Comparison of ENCODE assay signal across 7 cellular contexts in genomic region chr12:54853933-54854538, GRCh38.
DNase-seq lines count a peak whose midpoint lies in the region; ATAC-seq and FAIRE-seq lines count a peak whose summit lies in the region.

TSS of gene MUCL1 (plus strand) at chr12:54854516. CDS start at chr12:54854583, 67 bp downstream.

- peak; percentile 22 for DNase-seq in GM18507 (ENCODE audit: extremely low spot score, insufficient read length, low read depth)
- DNase-seq in NCI-H1436 (lab: John Stamatoyannopoulos, UW): peak; percentile 58
- DNase-seq in SW480 (ENCODE audit: low spot score): peak; percentile 70
- peak; percentile 71 for DNase-seq in adipocyte (ENCODE audit: low read depth)
- DNase-seq in iPS-NIHi7 (ENCODE audit: extremely low spot score): peak; percentile 85
- DNase-seq in stimulated activated CD4-positive, alpha-beta T cell treated with anti-CD3 and anti-CD28 coated beads, Interleukin-2, amount 100 ng/mL, for 48 hours: peak; percentile 69 to 72

- no peak within 1 kb of the TSS for H3K4me3 ChIP-seq in adipocyte (ENCODE audit: low read length)

- H3K36me3 ChIP-seq in adipocyte (ENCODE audit: control insufficient read depth, insufficient read depth, low read length, severe bottlenecking): no peaks in the 10 kb centered on the region

- peak; percentile 80 for FAIRE-seq in GM18507 (lab: Jason Lieb, UNC)

- H3K27me3 ChIP-seq in adipocyte (replicated peaks; ENCODE audit: control insufficient read depth, insufficient read depth, low read length): peaks cover 17% of the 10 kb centered on the region

- no peak within 1 kb of the TSS for H3K9ac ChIP-seq in adipocyte (ENCODE audit: low read length)

- no peaks in the 10 kb centered on the region for H3K4me1 ChIP-seq in adipocyte (ENCODE audit: control insufficient read depth, insufficient read depth, low read length)

- peak; percentile 96 for ATAC-seq in HG02852 (IDR thresholded peaks at IDR 0.05; ENCODE audit: unreplicated experiment)

- H3K9me3 ChIP-seq in adipocyte (ENCODE audit: control insufficient read depth, low read length): no peaks in the 10 kb centered on the region

Comparison
In these comparisons a context has a peak if more than half of its experiments do, and no peak if none do; other contexts are left out.
1. DNase-seq: peak in every context shown above with its lines; median percentile 85 in iPS-NIHi7; 71 in adipocyte; 70 in stimulated activated CD4-positive, alpha-beta T cell treated with anti-CD3 and anti-CD28 coated beads, Interleukin-2, amount 100 ng/mL, for 48 hours; 70 in SW480; 58 in NCI-H1436; 22 in GM18507.